In genomic region chr11:36160115-36160514, GRCh38 we compare ENCODE assay signal across 15 cellular contexts.
DNase-seq lines count a peak whose midpoint lies in the region; ATAC-seq and TF ChIP-seq lines count a peak whose summit lies in the region.
"Had no signal": no experiment of that assay in that cellular context is flagged by ENCODE, and none has a peak within 500 bp of the region (broad histone marks: within the 10 kb centered on the region; RNA-seq: fewer than 3 reads in every experiment).

No MANE protein-coding gene starts in this region.

- no peaks in the 10 kb centered on the region for H3K9me3 Mint-ChIP-seq in glutamatergic neuron (ENCODE audit: unreplicated experiment)
- H3K9me3 Mint-ChIP-seq: HFFc6 had no signal

- no peak overlapping the region for H4K91ac ChIP-seq in neuronal stem cell (ENCODE audit: low read depth, low read length, poor library complexity)

- no peak overlapping the region for H2BK120ac ChIP-seq in neuronal stem cell (ENCODE audit: low read depth, low read length)

- H2BK12ac ChIP-seq in neuronal stem cell (ENCODE audit: low read length), result no peak overlapping the region

- no peak overlapping the region for H4K8ac ChIP-seq in neuronal stem cell (ENCODE audit: low read depth, low read length)

- H3K27ac ChIP-seq in RWPE1, result peak overlapping the region; percentile 19; the same call in 1 of the 2 replicates
- peak overlapping the region; percentile 3 for H3K27ac ChIP-seq in neuronal stem cell (replicated peaks; ENCODE audit: low read length)
- H3K27ac ChIP-seq in aorta (ENCODE audit: low read depth in 1 of 2, low read length in 2 of 2), result no peak overlapping the region
- H3K27ac ChIP-seq: KMS-11 had no signal

- no peak overlapping the region for H2AFZ ChIP-seq in neuronal stem cell (ENCODE audit: low read length)

- peaks cover 53% of the 10 kb centered on the region for H3K4me1 Mint-ChIP-seq in glutamatergic neuron (ENCODE audit: low read depth, unreplicated experiment)
- H3K4me1 Mint-ChIP-seq: CD14-positive monocyte had no signal

- H3K4me3 ChIP-seq in neuronal stem cell (ENCODE audit: low read length in 2 of 2), result no peak overlapping the region
- H3K4me3 ChIP-seq in aorta (ENCODE audit: low read length in 2 of 2), result no peak overlapping the region

- peak; percentile 49 for DNase-seq in NCI-H2227 (lab: John Stamatoyannopoulos, UW; ENCODE audit: unreplicated experiment)
- no peak for DNase-seq in RWPE1 (ENCODE audit: low spot score)
- DNase-seq in glutamatergic neuron, result peak; percentile 50
- no peak for DNase-seq in neuronal stem cell (ENCODE audit: low spot score)
- DNase-seq in activated CD8-positive, alpha-beta memory T cell treated with anti-CD3 and anti-CD28 coated beads for 24 hours, result no peak
- DNase-seq in aorta, result no peak
- no peak for DNase-seq in hippocampal formation (lab: John Stamatoyannopoulos, UW)
- DNase-seq: AML-193, DND-41, HFFc6, NCI-H1694 treated with DMSO at 0.1 percent for 48 hours, NCI-H345, NCI-H524 treated with DMSO at 0.1 percent for 48 hours had no signal

- no peak overlapping the region for H3K4me3 Mint-ChIP-seq in glutamatergic neuron (ENCODE audit: unreplicated experiment)
- H3K4me3 Mint-ChIP-seq: CD14-positive monocyte, HFFc6 had no signal

- H3K27me3 ChIP-seq in neuronal stem cell (ENCODE audit: control insufficient read depth in 3 of 3, insufficient read depth in 3 of 3, low read depth in 1 of 3, low read length in 3 of 3), result no peaks in the 10 kb centered on the region
- H3K27me3 ChIP-seq in aorta (ENCODE audit: control insufficient read depth in 1 of 2, insufficient read depth in 2 of 2, low read length in 1 of 2), result no peaks in the 10 kb centered on the region

- H2BK15ac ChIP-seq in neuronal stem cell (ENCODE audit: low read length), result no peak overlapping the region

- CTCF ChIA-PET in RWPE1 (lab: Yijun Ruan, JAX), result no interaction called here

- no peaks in the 10 kb centered on the region for H3K36me3 Mint-ChIP-seq in glutamatergic neuron (ENCODE audit: unreplicated experiment)
- H3K36me3 Mint-ChIP-seq: CD14-positive monocyte had no signal

- peak overlapping the region; percentile 75 for H3K27ac Mint-ChIP-seq in glutamatergic neuron (ENCODE audit: unreplicated experiment)
- H3K27ac Mint-ChIP-seq: HFFc6 had no signal

- H3K36me3 ChIP-seq in neuronal stem cell (replicated peaks in 1 of 2; ENCODE audit: control insufficient read depth in 2 of 2, insufficient read depth in 2 of 2, low read length in 2 of 2) (no peaks in the 10 kb centered on the region), aorta (ENCODE audit: control insufficient read depth in 1 of 2, insufficient read depth in 2 of 2, low read length in 1 of 2) (no peaks in the 10 kb centered on the region)

- intact Hi-C loops in aorta (cut with DNase I), result no loop called here

- no peak overlapping the region for H3K23ac ChIP-seq in neuronal stem cell (ENCODE audit: low read depth, low read length, poor library complexity)

- TF ChIP-seq CTCF in RWPE1 (conservative IDR thresholded peaks at IDR 0.05; ENCODE audit: low read depth) (no peak), glutamatergic neuron (IDR thresholded peaks at IDR 0.05; ENCODE audit: partially characterized antibody, unreplicated experiment) (no peak)

- WGBS in neuronal stem cell (ENCODE audit: extremely low coverage in 2 of 2, insufficient read length in 2 of 2, insufficient replicate concordance in 1 of 2), 2 donors, result no CpG with 5 or more reads among the region's 10 CpGs
- 81 to 86% methylated on average over 10 of the region's 10 CpGs for WGBS in aorta, 2 donors

- H3K18ac ChIP-seq in neuronal stem cell (ENCODE audit: low read length), result no peak overlapping the region

- no peak overlapping the region for H3K9ac ChIP-seq in neuronal stem cell (ENCODE audit: low read depth, low read length, poor library complexity)
- H3K9ac ChIP-seq: KMS-11 had no signal

- no peak overlapping the region for H3K4me2 ChIP-seq in neuronal stem cell (ENCODE audit: insufficient read depth, low read length, poor library complexity, severe bottlenecking)
- H3K4me2 ChIP-seq: KMS-11 had no signal

- H2AK5ac ChIP-seq in neuronal stem cell (ENCODE audit: low read depth, low read length), result no peak overlapping the region

- no peak for ATAC-seq in aorta (ENCODE audit: low FRiP score)

- H3K9me3 ChIP-seq in neuronal stem cell (replicated peaks in 1 of 2; ENCODE audit: control insufficient read depth in 2 of 2, insufficient read depth in 1 of 2, low read depth in 1 of 2, low read length in 2 of 2) (no peaks in the 10 kb centered on the region), aorta (ENCODE audit: control insufficient read depth, low read length) (no peaks in the 10 kb centered on the region)

- H3K4ac ChIP-seq in neuronal stem cell (ENCODE audit: low read length), result no peak overlapping the region

- H3K27me3 Mint-ChIP-seq in glutamatergic neuron (ENCODE audit: unreplicated experiment), result peaks cover 4% of the 10 kb centered on the region

- no peak overlapping the region for H3K14ac ChIP-seq in neuronal stem cell (ENCODE audit: low read length)

- no peaks in the 10 kb centered on the region for H3K79me1 ChIP-seq in neuronal stem cell (ENCODE audit: low read depth, low read length)

- H2BK5ac ChIP-seq in neuronal stem cell (ENCODE audit: low read length), result no peak overlapping the region

- POLR2A ChIA-PET in RWPE1 (lab: Yijun Ruan, JAX; ENCODE audit: low non-redundant PET), result no interaction called here

- H3K4me1 ChIP-seq in neuronal stem cell (ENCODE audit: control insufficient read depth in 2 of 2, insufficient read depth in 1 of 2, low read depth in 1 of 2, low read length in 2 of 2) (peaks cover 13 to 15% of the 10 kb centered on the region in 2 donors), aorta (ENCODE audit: control insufficient read depth in 1 of 2, insufficient read depth in 2 of 2, low read length in 2 of 2) (no peaks in the 10 kb centered on the region)

Comparison
In these comparisons a context has a peak if more than half of its experiments do, and no peak if none do; other contexts are left out.
1. DNase-seq: peak in NCI-H2227 (single experiment) and glutamatergic neuron (single experiment); none in RWPE1 (single experiment), neuronal stem cell (single experiment), activated CD8-positive, alpha-beta memory T cell treated with anti-CD3 and anti-CD28 coated beads for 24 hours (single experiment), aorta (0 of 2) and hippocampal formation (0 of 2).
2. H3K27ac ChIP-seq: peak in RWPE1 (single experiment) and neuronal stem cell (single experiment); none in aorta (0 of 2).